In the genomic region with DNA sequence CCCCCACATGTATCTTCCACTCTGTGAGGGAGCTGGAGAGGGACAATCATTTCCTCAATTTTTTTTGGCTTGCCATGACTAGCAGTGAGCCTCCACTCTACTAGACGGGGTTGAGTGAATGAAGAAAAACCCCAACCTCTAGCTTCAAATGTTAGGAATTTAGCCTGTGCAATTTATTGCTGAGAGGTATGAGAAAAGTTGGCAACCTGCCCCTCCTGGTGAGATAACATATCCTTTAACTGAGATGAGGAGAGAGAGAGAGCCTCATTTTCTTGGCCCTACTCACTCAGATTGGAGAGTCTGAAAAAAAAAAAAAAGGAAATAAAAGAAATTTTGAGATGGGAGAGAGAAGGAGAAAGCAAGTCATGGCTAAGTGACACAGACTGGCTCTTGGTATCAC, we compare ENCODE assay signal across 23 cellular contexts.
DNase-seq lines count a peak whose midpoint lies in the region; ATAC-seq, FAIRE-seq and TF ChIP-seq lines count a peak whose summit lies in the region.
"Had no signal": no experiment of that assay in that cellular context is flagged by ENCODE, and none has a peak within 500 bp of the region (broad histone marks: within the 10 kb centered on the region; RNA-seq: fewer than 3 reads in every experiment).

No MANE protein-coding gene starts in this region.

- H3K27me3 ChIP-seq in GM23248 (replicated peaks; ENCODE audit: insufficient read depth) (no peaks in the 10 kb centered on the region), RWPE2 (ENCODE audit: insufficient read depth, poor library complexity, severe bottlenecking) (no peaks in the 10 kb centered on the region), H1 (replicated peaks in 1 of 4; ENCODE audit: control insufficient read depth in 3 of 4, extremely low read depth in 1 of 4, insufficient read depth in 3 of 4, low read length in 3 of 4) (no peaks in the 10 kb centered on the region)
- H3K27me3 ChIP-seq: esophagus muscularis mucosa, spleen had no signal

- 0 out of 3 replicates have a peak, but pooled peaks have one; percentile 17 for ATAC-seq in RWPE2 (ENCODE audit: low read depth)
- peak; percentile 64 for ATAC-seq in omental fat pad (ENCODE audit: low FRiP score)
- ATAC-seq: effector memory CD8-positive, alpha-beta T cell had no signal

- no peak overlapping the region for H4K91ac ChIP-seq in H1 (replicated peaks; ENCODE audit: insufficient read length, low read length)

- no peak overlapping the region for H2BK12ac ChIP-seq in H1 (ENCODE audit: low read depth, low read length)

- H4K5ac ChIP-seq in H1 (ENCODE audit: insufficient read length, low read depth, low read length): no peak overlapping the region

- H2AFZ ChIP-seq in GM23248: no peak overlapping the region
- H2AFZ ChIP-seq in H1 (ENCODE audit: low read length): peak overlapping the region; percentile 24; the same call in 1 of the 2 replicates

- no peaks in the 10 kb centered on the region for H3K9me3 ChIP-seq in GM23248 (ENCODE audit: low read depth)
- no peaks in the 10 kb centered on the region for H3K9me3 ChIP-seq in RWPE2 (ENCODE audit: severe bottlenecking)
- H3K9me3 ChIP-seq in H1 (ENCODE audit: insufficient read depth in 2 of 2, low read depth in 1 of 2, low read length in 1 of 2): no peaks in the 10 kb centered on the region
- H3K9me3 ChIP-seq: esophagus muscularis mucosa, spleen had no signal

- no peak for TF ChIP-seq POLR2A in H1 (IDR thresholded peaks at IDR 0.05; ENCODE audit: control extremely low read depth in 1 of 2, low read depth in 2 of 2, low read length in 2 of 2)
- TF ChIP-seq POLR2A in H54 (IDR thresholded peaks at IDR 0.05; ENCODE audit: low read depth, low read length): no peak

- TF ChIP-seq EP300 in H1 (IDR thresholded peaks at IDR 0.05; ENCODE audit: borderline replicate concordance in 1 of 2, low read depth in 2 of 2, low read length in 2 of 2): no peak

- H2BK15ac ChIP-seq in H1 (ENCODE audit: low read length): no peak overlapping the region

- no peak overlapping the region for H3K4me3 ChIP-seq in GM23248
- H3K4me3 ChIP-seq in RWPE2 (ENCODE audit: severe bottlenecking): no peak overlapping the region
- H3K4me3 ChIP-seq in H1 (ENCODE audit: extremely low read depth in 1 of 4, insufficient read depth in 2 of 4, low read depth in 3 of 4, low read length in 4 of 4): no peak overlapping the region
- H3K4me3 ChIP-seq: esophagus muscularis mucosa, spleen had no signal

- H3K4me1 Mint-ChIP-seq in activated T-helper 2 cell treated with anti-CD3 and anti-CD28 coated beads, Interferon-gamma antibody, Interleukin-2, Interleukin-4, amounts not matched to agents 10 μg/mL and 5 μg/mL and 100 μg/mL, durations not matched to agents 14 hours and 24 hours and 36 hours (ENCODE audit: low read depth): no peaks in the 10 kb centered on the region
- H3K4me1 Mint-ChIP-seq: activated CD4-positive, alpha-beta memory T cell treated with anti-CD3 and anti-CD28 coated beads, Interleukin-2, amount 10 ng/mL, durations not matched to agents 7 days and 5 days; memory B cell had no signal

- H3K9me2 ChIP-seq in GM23248 (ENCODE audit: insufficient read depth): no peaks in the 10 kb centered on the region

- no peak overlapping the region for H3K27ac ChIP-seq in GM23248
- no peak overlapping the region for H3K27ac ChIP-seq in RWPE2 (ENCODE audit: poor library complexity, severe bottlenecking)
- H3K27ac ChIP-seq in H1 (ENCODE audit: low read depth, low read length): no peak overlapping the region
- H3K27ac ChIP-seq: esophagus muscularis mucosa, spleen had no signal

- H3K9ac ChIP-seq in GM23248 (no peak overlapping the region), H1 (replicated peaks in 1 of 4; ENCODE audit: extremely low read depth in 1 of 4, low read depth in 3 of 4, low read length in 3 of 4) (no peak overlapping the region)

- no peak for TF ChIP-seq CTCF in RWPE2 (IDR thresholded peaks at IDR 0.05; ENCODE audit: poor library complexity, severe bottlenecking)
- TF ChIP-seq CTCF in H1 (IDR thresholded peaks at IDR 0.05; ENCODE audit: control extremely low read depth in 1 of 3, insufficient read depth in 1 of 3, low read depth in 1 of 3, low read length in 3 of 3): no peak
- TF ChIP-seq CTCF in omental fat pad (IDR thresholded peaks at IDR 0.05): no peak

- H3K27ac Mint-ChIP-seq in activated T-helper 2 cell treated with anti-CD3 and anti-CD28 coated beads, Interferon-gamma antibody, Interleukin-2, Interleukin-4, amounts not matched to agents 10 μg/mL and 5 μg/mL and 100 μg/mL, durations not matched to agents 14 hours and 24 hours and 36 hours: no peak overlapping the region
- H3K27ac Mint-ChIP-seq: activated CD4-positive, alpha-beta memory T cell treated with anti-CD3 and anti-CD28 coated beads, Interleukin-2, amount 10 ng/mL, durations not matched to agents 7 days and 5 days; effector memory CD8-positive, alpha-beta T cell; memory B cell had no signal

- no peaks in the 10 kb centered on the region for H3K79me1 ChIP-seq in H1 (ENCODE audit: low read depth, low read length)

- H3K4me2 ChIP-seq in GM23248 (ENCODE audit: unreplicated experiment) (no peak overlapping the region), H1 (ENCODE audit: insufficient read depth in 1 of 2, low read depth in 2 of 2, low read length in 2 of 2) (no peak overlapping the region)

- DNase-seq in GM23248 (peak; percentile 8), RWPE2 (ENCODE audit: low spot score) (no peak), H1 (ENCODE audit: low read depth in 1 of 2, low spot score in 2 of 2) (no peak), omental fat pad (ENCODE audit: low spot score) (no peak), H54 (ENCODE audit: insufficient read length, low spot score) (no peak), SW480 (ENCODE audit: low spot score) (no peak)
- no peak for DNase-seq in activated T-helper 2 cell treated with anti-CD3 and anti-CD28 coated beads, Interferon-gamma antibody, Interleukin-2, Interleukin-4, amounts not matched to agents 10 μg/mL and 5 μg/mL and 100 μg/mL, durations not matched to agents 14 hours and 24 hours and 36 hours (ENCODE audit: low spot score)
- DNase-seq: activated CD4-positive, alpha-beta memory T cell treated with anti-CD3 and anti-CD28 coated beads, Interleukin-2, amount 10 ng/mL, durations not matched to agents 7 days and 5 days; activated naive CD4-positive, alpha-beta T cell; activated T-cell treated with anti-CD3 and anti-CD28 coated beads, Interleukin-2, amount 50 U/mL, for 1 hour; DMS79; effector memory CD8-positive, alpha-beta T cell; H7; NCI-H1436 treated with DMSO at 0.1 percent for 48 hours; NCI-H2171; NCI-H524 treated with DMSO at 0.1 percent for 48 hours; occipital lobe; retina; spleen; stimulated activated CD4-positive, alpha-beta T cell treated with anti-CD3 and anti-CD28 coated beads, Interleukin-4, amount 100 ng/mL, for 24 hours; stimulated activated naive CD4-positive, alpha-beta T cell treated with Interleukin-2 at 50 U/mL for 16 hours had no signal

- H3K4me1 ChIP-seq in GM23248 (ENCODE audit: insufficient read depth) (no peaks in the 10 kb centered on the region), RWPE2 (ENCODE audit: insufficient read depth, poor library complexity, severe bottlenecking) (peaks cover 6% of the 10 kb centered on the region), H1 (replicated peaks in 1 of 4; ENCODE audit: control insufficient read depth in 3 of 4, insufficient read depth in 4 of 4, low read length in 3 of 4) (peaks cover 0 to 2% (median 0%) of the 10 kb centered on the region in 4 experiments; a peak in 1 of 7 replicates)
- H3K4me1 ChIP-seq: esophagus muscularis mucosa, spleen had no signal

- CTCF ChIA-PET in H1 (lab: Charles Lee; ENCODE audit: partially characterized antibody): no interaction called here

- H3K36me3 ChIP-seq in GM23248 (ENCODE audit: low read depth): no peaks in the 10 kb centered on the region
- no peaks in the 10 kb centered on the region for H3K36me3 ChIP-seq in RWPE2 (ENCODE audit: low read depth)
- no peaks in the 10 kb centered on the region for H3K36me3 ChIP-seq in H1 (ENCODE audit: control insufficient read depth in 2 of 4, insufficient read depth in 4 of 4, low read length in 3 of 4)
- H3K36me3 ChIP-seq: esophagus muscularis mucosa, spleen had no signal

- H4K8ac ChIP-seq in H1 (ENCODE audit: extremely low read depth, insufficient read depth, low read length): no peak overlapping the region

- no peaks in the 10 kb centered on the region for H3K36me3 Mint-ChIP-seq in activated T-helper 2 cell treated with anti-CD3 and anti-CD28 coated beads, Interferon-gamma antibody, Interleukin-2, Interleukin-4, amounts not matched to agents 10 μg/mL and 5 μg/mL and 100 μg/mL, durations not matched to agents 14 hours and 24 hours and 36 hours (ENCODE audit: low read depth)
- H3K36me3 Mint-ChIP-seq: memory B cell had no signal

- no peaks in the 10 kb centered on the region for H3K27me3 Mint-ChIP-seq in activated T-helper 2 cell treated with anti-CD3 and anti-CD28 coated beads, Interferon-gamma antibody, Interleukin-2, Interleukin-4, amounts not matched to agents 10 μg/mL and 5 μg/mL and 100 μg/mL, durations not matched to agents 14 hours and 24 hours and 36 hours (ENCODE audit: low read depth)
- H3K27me3 Mint-ChIP-seq: activated CD4-positive, alpha-beta memory T cell treated with anti-CD3 and anti-CD28 coated beads, Interleukin-2, amount 10 ng/mL, durations not matched to agents 7 days and 5 days; effector memory CD8-positive, alpha-beta T cell; memory B cell had no signal

- no peaks in the 10 kb centered on the region for H3K79me2 ChIP-seq in GM23248 (ENCODE audit: insufficient read depth)
- H3K79me2 ChIP-seq in H1 (ENCODE audit: control insufficient read depth in 1 of 2, insufficient read depth in 2 of 2, low read length in 2 of 2): no peaks in the 10 kb centered on the region

- H3F3A ChIP-seq in GM23248 (ENCODE audit: insufficient read depth): no peaks in the 10 kb centered on the region

- 48 to 76% methylated on average over 1 of the region's 1 CpG for WGBS in GM23248 (ENCODE audit: low coverage in 1 of 2, low lambda C conversion rate in 2 of 2, missing lambda C conversion rate in 2 of 2), 2 experiments
- WGBS in H1 (ENCODE audit: extremely low coverage in 1 of 2, insufficient coverage in 1 of 2, insufficient read length in 1 of 2, insufficient replicate concordance in 2 of 2, low coverage in 1 of 2, low lambda C conversion rate in 2 of 2, missing lambda C conversion rate in 1 of 2), 2 experiments: 93% methylated on average over 1 of the region's 1 CpG; no CpG with 5 or more reads in 1 of the 2 experiments

- no peaks in the 10 kb centered on the region for H3K9me3 Mint-ChIP-seq in activated T-helper 2 cell treated with anti-CD3 and anti-CD28 coated beads, Interferon-gamma antibody, Interleukin-2, Interleukin-4, amounts not matched to agents 10 μg/mL and 5 μg/mL and 100 μg/mL, durations not matched to agents 14 hours and 24 hours and 36 hours
- H3K9me3 Mint-ChIP-seq: activated CD4-positive, alpha-beta memory T cell treated with anti-CD3 and anti-CD28 coated beads, Interleukin-2, amount 10 ng/mL, durations not matched to agents 7 days and 5 days; effector memory CD8-positive, alpha-beta T cell; memory B cell had no signal

- no peak overlapping the region for H3K4ac ChIP-seq in H1 (replicated peaks; ENCODE audit: insufficient read length, low read depth, low read length)

- no peak for FAIRE-seq in H1 (lab: Jason Lieb, UNC)
- no peak for FAIRE-seq in H54 (lab: Jason Lieb, UNC)

- no peak overlapping the region for H3K14ac ChIP-seq in H1 (ENCODE audit: insufficient read length)

- no peak overlapping the region for H3K4me3 Mint-ChIP-seq in activated T-helper 2 cell treated with anti-CD3 and anti-CD28 coated beads, Interferon-gamma antibody, Interleukin-2, Interleukin-4, amounts not matched to agents 10 μg/mL and 5 μg/mL and 100 μg/mL, durations not matched to agents 14 hours and 24 hours and 36 hours (ENCODE audit: low read depth)
- H3K4me3 Mint-ChIP-seq: activated CD4-positive, alpha-beta memory T cell treated with anti-CD3 and anti-CD28 coated beads, Interleukin-2, amount 10 ng/mL, durations not matched to agents 7 days and 5 days; effector memory CD8-positive, alpha-beta T cell; memory B cell had no signal

- no peak overlapping the region for H3K23ac ChIP-seq in H1 (ENCODE audit: insufficient read length)

- H4K20me1 ChIP-seq in GM23248 (ENCODE audit: insufficient read depth) (no peaks in the 10 kb centered on the region), H1 (replicated peaks in 1 of 2; ENCODE audit: control insufficient read depth in 1 of 2, insufficient read depth in 2 of 2, low read length in 2 of 2) (no peaks in the 10 kb centered on the region)

- no peak overlapping the region for H2BK120ac ChIP-seq in H1 (replicated peaks; ENCODE audit: low read depth, low read length)

- intact Hi-C loops in activated T-helper 2 cell treated with anti-CD3 and anti-CD28 coated beads, Interferon-gamma antibody, Interleukin-2, Interleukin-4, amounts not matched to agents 10 μg/mL and 5 μg/mL and 100 μg/mL, durations not matched to agents 14 hours and 24 hours and 36 hours (cut with micrococcal nuclease): no loop called here

- H3K56ac ChIP-seq in H1 (replicated peaks; ENCODE audit: insufficient read length, low read depth, low read length): no peak overlapping the region

- POLR2A ChIA-PET in H1 (lab: Charles Lee; ENCODE audit: partially characterized antibody): no interaction called here

- in situ Hi-C loops in GM23248 (cut with MboI): no loop called here

- no peaks in the 10 kb centered on the region for H3K23me2 ChIP-seq in H1 (ENCODE audit: low read depth, low read length)

- no peak overlapping the region for H2AK5ac ChIP-seq in H1 (ENCODE audit: low read depth, low read length)

- H2BK5ac ChIP-seq in H1 (ENCODE audit: low read depth, low read length): no peak overlapping the region

- no peak for TF ChIP-seq RAD21 in H1 (IDR thresholded peaks at IDR 0.05 in 1 of 2, conservative IDR thresholded peaks at IDR 0.05 in 1 of 2; ENCODE audit: low read depth in 2 of 2, low read length in 2 of 2)

- H2BK20ac ChIP-seq in H1 (ENCODE audit: low read length): no peak overlapping the region

- no peak overlapping the region for H3K18ac ChIP-seq in H1 (ENCODE audit: extremely low read depth, low read length)
